1 cellular context compared by ENCODE assay signal in the genomic region with DNA sequence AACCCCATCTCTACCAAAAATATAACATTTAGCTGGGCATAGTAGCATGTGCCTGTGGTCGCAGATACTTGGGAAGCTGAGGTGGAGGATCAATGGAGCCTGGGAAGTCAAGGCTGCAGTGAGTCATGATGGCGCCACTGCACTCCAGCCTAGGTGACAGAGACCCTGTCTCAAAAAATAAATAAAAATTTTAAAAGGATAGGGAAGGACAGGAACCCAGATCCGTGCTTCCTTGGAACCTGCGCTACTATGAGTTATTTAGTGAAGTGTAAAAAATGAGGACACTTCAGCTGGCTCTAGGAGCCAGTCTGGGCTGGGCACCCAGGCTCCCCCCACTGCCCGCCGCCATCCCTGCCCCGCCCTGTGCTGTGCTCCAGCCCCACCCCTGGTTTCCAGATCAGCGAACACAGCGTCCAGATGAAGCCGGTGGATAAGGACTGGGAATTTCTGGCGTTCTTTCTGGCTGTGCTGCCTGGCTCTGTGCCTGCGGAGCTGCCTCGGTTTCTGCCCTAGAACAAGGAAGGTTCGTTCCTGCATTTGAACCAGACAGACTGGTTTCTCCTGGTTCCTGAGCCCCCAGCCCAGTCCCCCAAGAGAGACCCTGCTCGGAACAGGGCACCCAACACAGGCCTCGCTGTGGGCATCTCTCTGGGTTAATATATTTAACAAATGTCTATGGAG.
TF ChIP-seq lines count a peak whose summit lies in the region.

No MANE protein-coding gene starts in this region.

TF ChIP-seq in IMR-90, 13 proteins besides CTCF, POLR2A, EP300 and RAD21:
- TF ChIP-seq, protein P1, sequence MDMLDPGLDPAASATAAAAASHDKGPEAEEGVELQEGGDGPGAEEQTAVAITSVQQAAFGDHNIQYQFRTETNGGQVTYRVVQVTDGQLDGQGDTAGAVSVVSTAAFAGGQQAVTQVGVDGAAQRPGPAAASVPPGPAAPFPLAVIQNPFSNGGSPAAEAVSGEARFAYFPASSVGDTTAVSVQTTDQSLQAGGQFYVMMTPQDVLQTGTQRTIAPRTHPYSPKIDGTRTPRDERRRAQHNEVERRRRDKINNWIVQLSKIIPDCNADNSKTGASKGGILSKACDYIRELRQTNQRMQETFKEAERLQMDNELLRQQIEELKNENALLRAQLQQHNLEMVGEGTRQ (IDR thresholded peaks at IDR 0.05; ENCODE audit: low read depth, low read length), result no peak
- no peak for TF ChIP-seq MAZ (IDR thresholded peaks at IDR 0.05; ENCODE audit: borderline replicate concordance, low read depth, low read length)
- TF ChIP-seq BHLHE40 (IDR thresholded peaks at IDR 0.05; ENCODE audit: low read depth, low read length), result no peak
- TF ChIP-seq MAFK (IDR thresholded peaks at IDR 0.05; ENCODE audit: low read depth, low read length), result no peak
- no peak for TF ChIP-seq CEBPB (IDR thresholded peaks at IDR 0.05; ENCODE audit: low read depth, low read length)
- TF ChIP-seq, protein P2, sequence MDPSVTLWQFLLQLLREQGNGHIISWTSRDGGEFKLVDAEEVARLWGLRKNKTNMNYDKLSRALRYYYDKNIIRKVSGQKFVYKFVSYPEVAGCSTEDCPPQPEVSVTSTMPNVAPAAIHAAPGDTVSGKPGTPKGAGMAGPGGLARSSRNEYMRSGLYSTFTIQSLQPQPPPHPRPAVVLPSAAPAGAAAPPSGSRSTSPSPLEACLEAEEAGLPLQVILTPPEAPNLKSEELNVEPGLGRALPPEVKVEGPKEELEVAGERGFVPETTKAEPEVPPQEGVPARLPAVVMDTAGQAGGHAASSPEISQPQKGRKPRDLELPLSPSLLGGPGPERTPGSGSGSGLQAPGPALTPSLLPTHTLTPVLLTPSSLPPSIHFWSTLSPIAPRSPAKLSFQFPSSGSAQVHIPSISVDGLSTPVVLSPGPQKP (IDR thresholded peaks at IDR 0.05; ENCODE audit: borderline replicate concordance, low read depth, low read length), result no peak
- TF ChIP-seq FOS (IDR thresholded peaks at IDR 0.05; ENCODE audit: low read depth, low read length), result no peak
- TF ChIP-seq MXI1 (IDR thresholded peaks at IDR 0.05; ENCODE audit: borderline replicate concordance, low read depth, low read length), result no peak
- no peak for TF ChIP-seq RCOR1 (IDR thresholded peaks at IDR 0.05; ENCODE audit: insufficient replicate concordance, low read length)
- no peak for TF ChIP-seq CHD1 (IDR thresholded peaks at IDR 0.05; ENCODE audit: low read depth, low read length)
